In the genomic region with DNA sequence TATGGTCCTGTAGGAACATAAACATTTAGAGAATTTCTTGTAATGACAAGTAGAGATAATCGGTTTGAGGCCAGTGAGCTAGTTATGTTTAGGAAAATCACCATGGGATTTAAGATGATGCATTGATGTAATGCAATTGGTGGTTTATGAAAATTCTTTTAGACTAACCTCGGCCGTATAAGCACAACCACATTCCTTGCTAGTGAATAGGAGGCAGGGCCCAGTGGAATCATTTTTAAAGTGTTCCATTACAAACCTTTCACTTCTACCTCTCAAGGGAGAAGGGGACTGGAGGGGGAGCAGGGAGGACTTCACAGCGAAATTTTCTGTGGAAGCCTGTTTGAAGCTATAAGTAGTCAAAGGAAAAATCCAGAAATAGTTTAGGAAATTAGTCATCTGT, we compare ENCODE assay signal across 13 cellular contexts.
DNase-seq lines count a peak whose midpoint lies in the region; FAIRE-seq and TF ChIP-seq lines count a peak whose summit lies in the region.
"Had no signal": no experiment of that assay in that cellular context is flagged by ENCODE, and none has a peak within 500 bp of the region (broad histone marks: within the 10 kb centered on the region; RNA-seq: fewer than 3 reads in every experiment).

No MANE protein-coding gene starts in this region.

- TF ChIP-seq POLR2A in GM12891 (IDR thresholded peaks at IDR 0.05; ENCODE audit: low read depth, low read length), result no peak

- TF ChIP-seq CTCF in GM13977 (IDR thresholded peaks at IDR 0.05; ENCODE audit: extremely low read depth, insufficient read depth, missing control alignments), result no peak

- DNase-seq in ACHN, result peak; percentile 75
- peak; percentile 33 for DNase-seq in HTR-8/SVneo (ENCODE audit: insufficient read length, low spot score)
- DNase-seq in astrocyte of the hippocampus (ENCODE audit: low read depth, low spot score), result peak; percentile 91
- DNase-seq in kidney tubule cell (ENCODE audit: low spot score), result peak; percentile 76
- no peak for DNase-seq in NCI-H146 (lab: John Stamatoyannopoulos, UW)
- no peak for DNase-seq in GM12891 (ENCODE audit: insufficient read length, low spot score)
- DNase-seq in NCI-H1436 (lab: John Stamatoyannopoulos, UW), result no peak
- DNase-seq in GM13977 (ENCODE audit: low spot score), result no peak
- DNase-seq: activated effector memory CD4-positive, alpha-beta T cell treated with anti-CD3 and anti-CD28 coated beads, Interleukin-2, amount 50 U/mL, for 16 hours; naive thymus-derived CD4-positive, alpha-beta T cell; SHP77; stimulated activated CD4-positive, alpha-beta T cell treated with anti-CD3 and anti-CD28 coated beads, Interleukin-12 subunit alpha, Interleukin-12 subunit beta, amount 100 ng/mL, for 4 hours had no signal

- no peak for FAIRE-seq in HTR-8/SVneo (lab: Jason Lieb, UNC)
- FAIRE-seq in GM12891 (lab: Jason Lieb, UNC), result no peak
- FAIRE-seq: colon had no signal

- in situ Hi-C loops in ACHN (cut with HindIII; ENCODE audit: low pct_ligation_motif_present, low pct_unique_long_range_greater_than_20kb, low sequenced_read_pairs) (no loop called here), GM13977 (cut with MboI; ENCODE audit: low pct_unique_long_range_greater_than_20kb, low sequenced_read_pairs, unreplicated experiment) (no loop called here)

TF ChIP-seq in GM12891, 5 proteins besides CTCF, POLR2A, EP300 and RAD21:
- TF ChIP-seq PAX5 (IDR thresholded peaks at IDR 0.05; ENCODE audit: insufficient read depth, low read length, severe bottlenecking), result no peak
- TF ChIP-seq TAF1 (IDR thresholded peaks at IDR 0.05; ENCODE audit: low read depth, low read length), result no peak
- TF ChIP-seq POLR2AphosphoS5 (IDR thresholded peaks at IDR 0.05; ENCODE audit: low read depth, low read length), result no peak
- TF ChIP-seq SPI1 (IDR thresholded peaks at IDR 0.05; ENCODE audit: low read depth, low read length), result no peak
- TF ChIP-seq POU2F2 (IDR thresholded peaks at IDR 0.05; ENCODE audit: low read depth, low read length), result no peak
TF ChIP-seq in GM12891: peak in this region for 0.

Comparison
In these comparisons a context has a peak if more than half of its experiments do, and no peak if none do; other contexts are left out.
1. DNase-seq: peak in ACHN (single experiment), HTR-8/SVneo (single experiment), astrocyte of the hippocampus (single experiment) and kidney tubule cell (single experiment); none in NCI-H146 (single experiment), GM12891 (single experiment), NCI-H1436 (single experiment) and GM13977 (single experiment).